In the genomic region with DNA sequence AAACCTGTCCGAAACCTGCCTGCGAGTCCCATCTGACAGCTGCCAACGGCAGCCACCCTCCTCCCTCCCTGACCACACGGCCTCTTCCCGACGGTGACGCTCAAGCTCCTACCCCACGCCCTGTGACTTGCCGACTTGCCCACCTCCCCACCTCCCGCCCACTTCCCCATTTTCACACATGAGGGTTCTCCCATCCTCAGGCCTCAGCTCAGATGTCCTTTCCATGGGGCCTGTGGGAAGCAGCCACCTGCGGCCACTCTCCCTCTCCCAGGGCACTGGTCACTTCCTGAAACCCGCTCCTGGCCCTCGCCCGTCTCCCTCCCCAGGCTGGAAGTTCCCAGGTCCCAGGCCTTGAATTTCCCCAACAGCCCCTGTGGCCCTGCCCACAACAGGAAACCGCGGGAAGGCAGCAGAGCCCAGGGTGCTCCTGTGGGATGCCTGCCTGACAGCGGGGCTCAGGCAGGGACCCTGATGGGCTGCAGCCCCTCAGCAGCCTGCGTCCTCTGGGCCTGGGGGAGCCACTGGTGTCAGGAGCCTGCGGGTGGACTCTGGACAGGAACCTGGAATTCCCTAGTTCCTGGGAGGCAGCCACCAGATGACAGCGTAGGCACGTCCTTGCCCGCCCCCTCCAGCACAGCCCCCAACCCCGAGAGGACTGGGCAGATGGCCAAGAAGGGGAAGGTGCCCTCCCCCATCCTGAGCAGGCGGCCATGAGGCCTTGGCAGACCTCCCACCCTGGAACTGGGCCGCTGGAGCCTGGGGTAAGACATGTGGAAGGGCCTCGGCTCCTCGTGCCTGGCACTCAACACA, we compare ENCODE assay signal across 8 cellular contexts.
DNase-seq lines count a peak whose midpoint lies in the region; ATAC-seq, FAIRE-seq and TF ChIP-seq lines count a peak whose summit lies in the region.

No MANE protein-coding gene starts in this region.

- peak overlapping the region; percentile 23 for H3K27ac Mint-ChIP-seq in activated naive CD4-positive, alpha-beta T cell treated with anti-CD3 and anti-CD28 coated beads, Interleukin-2, amount 50 U/mL, for 24 hours
- H3K27ac Mint-ChIP-seq in activated naive CD4-positive, alpha-beta T cell treated with anti-CD3 and anti-CD28 coated beads, Interleukin-2, amount 10 ng/mL, durations not matched to agents 7 days and 5 days = no peak overlapping the region
- peak overlapping the region; percentile 32 for H3K27ac Mint-ChIP-seq in stimulated activated memory B cell treated with anti-CD40 and anti-IgM and Interleukin-4, amounts not matched to agents 10 μg/mL and 1 μg/mL and 100 μg/mL, for 72 hours

- peaks cover 21% of the 10 kb centered on the region for H3K4me1 Mint-ChIP-seq in activated naive CD4-positive, alpha-beta T cell treated with anti-CD3 and anti-CD28 coated beads, Interleukin-2, amount 50 U/mL, for 24 hours
- peaks cover 41% of the 10 kb centered on the region for H3K4me1 Mint-ChIP-seq in activated naive CD4-positive, alpha-beta T cell treated with anti-CD3 and anti-CD28 coated beads, Interleukin-2, amount 10 ng/mL, durations not matched to agents 7 days and 5 days
- H3K4me1 Mint-ChIP-seq in stimulated activated memory B cell treated with anti-CD40 and anti-IgM and Interleukin-4, amounts not matched to agents 10 μg/mL and 1 μg/mL and 100 μg/mL, for 72 hours = peaks cover 46% of the 10 kb centered on the region

- H3K4me3 Mint-ChIP-seq in activated naive CD4-positive, alpha-beta T cell treated with anti-CD3 and anti-CD28 coated beads, Interleukin-2, amount 50 U/mL, for 24 hours = no peak overlapping the region
- H3K4me3 Mint-ChIP-seq in activated naive CD4-positive, alpha-beta T cell treated with anti-CD3 and anti-CD28 coated beads, Interleukin-2, amount 10 ng/mL, durations not matched to agents 7 days and 5 days = no peak overlapping the region
- peak overlapping the region; percentile 59 for H3K4me3 Mint-ChIP-seq in stimulated activated memory B cell treated with anti-CD40 and anti-IgM and Interleukin-4, amounts not matched to agents 10 μg/mL and 1 μg/mL and 100 μg/mL, for 72 hours

- no peak for ATAC-seq in stimulated activated memory B cell treated with anti-CD40 and anti-IgM and Interleukin-4, amounts not matched to agents 10 μg/mL and 1 μg/mL and 100 μg/mL, for 72 hours
- ATAC-seq in HG03139 (IDR thresholded peaks at IDR 0.05; ENCODE audit: unreplicated experiment) = no peak

- DNase-seq in activated naive CD4-positive, alpha-beta T cell treated with anti-CD3 and anti-CD28 coated beads, Interleukin-2, amount 10 ng/mL, durations not matched to agents 7 days and 5 days = no peak
- DNase-seq in NCI-H524 (lab: John Stamatoyannopoulos, UW) (peak; percentile 69 to 88), epithelial cell of prostate (ENCODE audit: low read depth, low spot score) (no peak), erythroblast (lab: John Stamatoyannopoulos, UW) (no peak), GM19239 (ENCODE audit: insufficient read length, low spot score) (no peak)

- peak overlapping the region; percentile 48 for H3K27ac ChIP-seq in epithelial cell of prostate

- CTCF ChIA-PET in activated naive CD4-positive, alpha-beta T cell treated with anti-CD3 and anti-CD28 coated beads, Interleukin-2, amount 10 ng/mL, durations not matched to agents 7 days and 5 days (lab: Charles Lee) = interaction anchor here (0.8 to 1.2 kb wide), 6 partner anchors 12 to 275 kb away, joined by 3 read pairs; no protein-coding TSS in a partner anchor

- H3K27me3 Mint-ChIP-seq in activated naive CD4-positive, alpha-beta T cell treated with anti-CD3 and anti-CD28 coated beads, Interleukin-2, amount 50 U/mL, for 24 hours = no peaks in the 10 kb centered on the region
- peaks cover 54% of the 10 kb centered on the region for H3K27me3 Mint-ChIP-seq in activated naive CD4-positive, alpha-beta T cell treated with anti-CD3 and anti-CD28 coated beads, Interleukin-2, amount 10 ng/mL, durations not matched to agents 7 days and 5 days
- H3K27me3 Mint-ChIP-seq in stimulated activated memory B cell treated with anti-CD40 and anti-IgM and Interleukin-4, amounts not matched to agents 10 μg/mL and 1 μg/mL and 100 μg/mL, for 72 hours = no peaks in the 10 kb centered on the region

- H3K36me3 Mint-ChIP-seq in activated naive CD4-positive, alpha-beta T cell treated with anti-CD3 and anti-CD28 coated beads, Interleukin-2, amount 50 U/mL, for 24 hours = no peaks in the 10 kb centered on the region
- no peaks in the 10 kb centered on the region for H3K36me3 Mint-ChIP-seq in activated naive CD4-positive, alpha-beta T cell treated with anti-CD3 and anti-CD28 coated beads, Interleukin-2, amount 10 ng/mL, durations not matched to agents 7 days and 5 days
- H3K36me3 Mint-ChIP-seq in stimulated activated memory B cell treated with anti-CD40 and anti-IgM and Interleukin-4, amounts not matched to agents 10 μg/mL and 1 μg/mL and 100 μg/mL, for 72 hours = no peaks in the 10 kb centered on the region

- TF ChIP-seq POLR2A in erythroblast (IDR thresholded peaks at IDR 0.05; ENCODE audit: low read length) = no peak

- no peak for FAIRE-seq in GM19239 (lab: Jason Lieb, UNC)

- no peaks in the 10 kb centered on the region for H3K9me3 Mint-ChIP-seq in activated naive CD4-positive, alpha-beta T cell treated with anti-CD3 and anti-CD28 coated beads, Interleukin-2, amount 50 U/mL, for 24 hours
- H3K9me3 Mint-ChIP-seq in activated naive CD4-positive, alpha-beta T cell treated with anti-CD3 and anti-CD28 coated beads, Interleukin-2, amount 10 ng/mL, durations not matched to agents 7 days and 5 days = peaks cover 6% of the 10 kb centered on the region
- no peaks in the 10 kb centered on the region for H3K9me3 Mint-ChIP-seq in stimulated activated memory B cell treated with anti-CD40 and anti-IgM and Interleukin-4, amounts not matched to agents 10 μg/mL and 1 μg/mL and 100 μg/mL, for 72 hours

Comparison
In these comparisons a context has a peak if more than half of its experiments do, and no peak if none do; other contexts are left out.
1. DNase-seq: peak in NCI-H524 (2 of 2); none in activated naive CD4-positive, alpha-beta T cell treated with anti-CD3 and anti-CD28 coated beads, Interleukin-2, amount 10 ng/mL, durations not matched to agents 7 days and 5 days (single experiment), epithelial cell of prostate (single experiment), erythroblast (0 of 2) and GM19239 (single experiment).